ENCODE assay signal across 11 cellular contexts in genomic region chr19:38281820-38282566, GRCh38. TPM values are rescaled to one million over a fixed set of nuclear protein-coding genes. Genes with fewer than 3 reads are reported as not detected.
DNase-seq lines count a peak whose midpoint lies in the region; ATAC-seq and TF ChIP-seq lines count a peak whose summit lies in the region.
"Had no signal": no experiment of that assay in that cellular context is flagged by ENCODE, and none has a peak within 500 bp of the region (broad histone marks: within the 10 kb centered on the region; RNA-seq: fewer than 3 reads in every experiment).

No MANE protein-coding gene starts in this region.

- no peak overlapping the region for H3K9ac ChIP-seq in HCT116 (ENCODE audit: low read length)

- no peak for TF ChIP-seq CTCF in HCT116 (IDR thresholded peaks at IDR 0.05 in 2 of 3, conservative IDR thresholded peaks at IDR 0.05 in 1 of 3; ENCODE audit: borderline replicate concordance in 1 of 3, insufficient read depth in 1 of 3, low read depth in 2 of 3, low read length in 2 of 3)

- H4K20me1 ChIP-seq in HCT116 (ENCODE audit: insufficient read depth), result peaks cover 15% of the 10 kb centered on the region; the same call in 1 of the 2 replicates

- TF ChIP-seq POLR2A in HCT116 (IDR thresholded peaks at IDR 0.05; ENCODE audit: borderline replicate concordance, extremely low read depth, insufficient read depth, insufficient read length), result no peak

- no peak overlapping the region for H3K27ac ChIP-seq in HCT116 (ENCODE audit: low read depth, low read length)
- H3K27ac ChIP-seq in naive thymus-derived CD4-positive, alpha-beta T cell (ENCODE audit: low read depth, low read length), result no peak overlapping the region
- H3K27ac ChIP-seq: WERI-Rb-1 had no signal

- no peaks in the 10 kb centered on the region for H3K9me2 ChIP-seq in HCT116 (ENCODE audit: insufficient read depth)

- H3K4me1 ChIP-seq in HCT116 (ENCODE audit: control insufficient read depth in 1 of 2, insufficient read depth in 2 of 2, low read length in 2 of 2), result peaks cover 4 to 20% of the 10 kb centered on the region in 2 experiments; a peak in 3 of 4 replicates
- H3K4me1 ChIP-seq in naive thymus-derived CD4-positive, alpha-beta T cell (ENCODE audit: control insufficient read depth in 2 of 2, insufficient read depth in 2 of 2, low read length in 2 of 2), result no peaks in the 10 kb centered on the region

- no peaks in the 10 kb centered on the region for H3K36me3 Mint-ChIP-seq in T-helper 17 cell (ENCODE audit: low read depth)
- peaks cover 0 to 15% (median 3%) of the 10 kb centered on the region in 5 donors for H3K36me3 Mint-ChIP-seq in naive thymus-derived CD4-positive, alpha-beta T cell

- no peaks in the 10 kb centered on the region for H3K9me3 Mint-ChIP-seq in naive thymus-derived CD4-positive, alpha-beta T cell

- peaks cover 8% of the 10 kb centered on the region for H3K4me1 Mint-ChIP-seq in T-helper 17 cell
- H3K4me1 Mint-ChIP-seq in naive thymus-derived CD4-positive, alpha-beta T cell, result peaks cover 7 to 24% (median 12%) of the 10 kb centered on the region in 7 donors

- H3K9me3 ChIP-seq in HCT116 (ENCODE audit: control insufficient read depth in 1 of 2, insufficient read depth in 1 of 2, low read depth in 1 of 2, low read length in 2 of 2) (no peaks in the 10 kb centered on the region), T-helper 17 cell (ENCODE audit: control insufficient read depth, low read length, poor library complexity, severe bottlenecking) (no peaks in the 10 kb centered on the region)
- H3K9me3 ChIP-seq in naive thymus-derived CD4-positive, alpha-beta T cell (ENCODE audit: control insufficient read depth in 2 of 3, low read length in 3 of 3), result no peaks in the 10 kb centered on the region

- H3K36me3 ChIP-seq in HCT116 (ENCODE audit: control insufficient read depth in 1 of 2, insufficient read depth in 2 of 2, low read length in 2 of 2), result peaks cover 26 to 41% of the 10 kb centered on the region in 2 experiments; a peak in 3 of 4 replicates
- H3K36me3 ChIP-seq in naive thymus-derived CD4-positive, alpha-beta T cell (ENCODE audit: control insufficient read depth in 2 of 3, insufficient read depth in 3 of 3, low read length in 3 of 3), result peaks cover 0 to 6% (median 0%) of the 10 kb centered on the region in 3 experiments
- H3K36me3 ChIP-seq: WERI-Rb-1 had no signal

- no peak overlapping the region for H3K4me2 ChIP-seq in HCT116 (ENCODE audit: low read length)

- no peak overlapping the region for H2AFZ ChIP-seq in HCT116 (ENCODE audit: low read depth, low read length, poor library complexity, severe bottlenecking)

- no peak for ATAC-seq in HCT116
- peak; percentile 80 for ATAC-seq in T-helper 17 cell
- peak; percentile 82 for ATAC-seq in naive thymus-derived CD4-positive, alpha-beta T cell

- H3K27ac Mint-ChIP-seq in T-helper 17 cell, result peak overlapping the region; percentile 89
- H3K27ac Mint-ChIP-seq in naive thymus-derived CD4-positive, alpha-beta T cell, result peak overlapping the region in 7 of 9 donors; percentile 1 to 86 (median 68)

- RAD21 ChIA-PET in HCT116 (lab: Charles Lee; ENCODE audit: low non-redundant PET in 1 of 2, low total read pairs in 2 of 2, uncharacterized antibody in 2 of 2, unreplicated experiment in 2 of 2), result no interaction called here

- peaks cover 86% of the 10 kb centered on the region for H3K79me2 ChIP-seq in HCT116 (ENCODE audit: insufficient read depth, low read length)

- TF ChIP-seq RAD21 in HCT116 (IDR thresholded peaks at IDR 0.05; ENCODE audit: low read depth), result no peak

- BruUV-seq in HCT116 (replicated peaks; lab: Mats Ljungman, UMichigan), result no TSS peak

- CTCF ChIA-PET in HCT116 (lab: Charles Lee), result no interaction called here
- CTCF ChIA-PET in naive thymus-derived CD4-positive, alpha-beta T cell (lab: Charles Lee), result interaction anchor here (0.6 to 1.5 kb wide), 2 partner anchors 38 to 92 kb away, joined by 3 to 4 read pairs; partner anchors contain the start of gene PSMD8

- no peak overlapping the region for H3K4me3 ChIP-seq in HCT116 (replicated peaks in 1 of 2; ENCODE audit: low read depth in 1 of 2, low read length in 2 of 2)
- H3K4me3 ChIP-seq in naive thymus-derived CD4-positive, alpha-beta T cell (ENCODE audit: low read length), result no peak overlapping the region

- H3K4me3 Mint-ChIP-seq in T-helper 17 cell, result no peak overlapping the region
- peak overlapping the region in 2 of 10 donors; percentile 18 to 37 for H3K4me3 Mint-ChIP-seq in naive thymus-derived CD4-positive, alpha-beta T cell

- no peaks in the 10 kb centered on the region for H3K27me3 Mint-ChIP-seq in T-helper 17 cell
- H3K27me3 Mint-ChIP-seq in naive thymus-derived CD4-positive, alpha-beta T cell, result no peaks in the 10 kb centered on the region

- DNase-seq in HCT116 (ENCODE audit: low read depth, low spot score), result no peak
- no peak for DNase-seq in T-helper 17 cell
- peak in 1 of 9 donors; percentile 13 for DNase-seq in naive thymus-derived CD4-positive, alpha-beta T cell
- DNase-seq in C1 segment of cervical spinal cord (lab: John Stamatoyannopoulos, UW), result no peak
- DNase-seq in NCI-H748 treated with DMSO at 0.1 percent for 48 hours (lab: John Stamatoyannopoulos, UW), result no peak
- DNase-seq: activated naive CD4-positive, alpha-beta T cell treated with anti-CD3 and anti-CD28 coated beads, Interleukin-2, amount 50 U/mL, for 16 hours; HCEC 1CT; NCI-H2227 treated with DMSO at 0.1 percent for 48 hours; RPMI8226; WERI-Rb-1 had no signal

- POLR2A ChIA-PET in HCT116 (lab: Charles Lee), result no interaction called here
- POLR2A ChIA-PET in naive thymus-derived CD4-positive, alpha-beta T cell (lab: Charles Lee), result no interaction called here

- intact Hi-C loops in HCT116 (cut with micrococcal nuclease), result no loop called here
- intact Hi-C loops in naive thymus-derived CD4-positive, alpha-beta T cell (cut with micrococcal nuclease), result no loop called here

- no peaks in the 10 kb centered on the region for H3K27me3 ChIP-seq in HCT116 (ENCODE audit: insufficient read depth, low read length)
- H3K27me3 ChIP-seq in naive thymus-derived CD4-positive, alpha-beta T cell (ENCODE audit: control insufficient read depth in 2 of 2, insufficient read depth in 2 of 2, low read length in 2 of 2), result no peaks in the 10 kb centered on the region

TF ChIP-seq in HCT116, 20 proteins besides CTCF, POLR2A, EP300 and RAD21:
- TF ChIP-seq SRF (IDR thresholded peaks at IDR 0.05; ENCODE audit: low read depth), result peak; percentile 36; the same call in 1 of the 2 replicates
- TF ChIP-seq TCF7L2 (IDR thresholded peaks at IDR 0.05; ENCODE audit: borderline replicate concordance, extremely low read depth, insufficient read depth, insufficient read length), result no peak
TF ChIP-seq in HCT116: peak in this region for 1.

RNA-seq across cellular contexts. Expression of gene SPINT2, which starts 17.6 kb away (rescaled TPM):
- total RNA-seq in HCT116 (2021; ENCODE audit: unreplicated experiment), result 500 TPM
- polyA plus RNA-seq in HCT116 (2012), result 492 and 532 TPM in 2 replicates
- 10 to 100 TPM; 32.2 to 49.1 TPM for total RNA-seq in T-helper 17 cell
- 10 to 100 TPM; 35.5 to 56.9 (median 38.7) TPM for total RNA-seq in naive thymus-derived CD4-positive, alpha-beta T cell
- polyA plus RNA-seq in naive thymus-derived CD4-positive, alpha-beta T cell, result 100 to 1,000 TPM; 120 to 139 TPM

RNA-seq across cellular contexts. Expression of gene C19orf33, which starts 22.1 kb away (rescaled TPM):
- total RNA-seq in HCT116 (2021; ENCODE audit: unreplicated experiment), result 135 TPM
- 383 and 389 TPM in 2 replicates for polyA plus RNA-seq in HCT116 (2012)
- 10 to 100 TPM in 1 of 2 donors, under 1 TPM in 1; 0.94 to 11.8 TPM for total RNA-seq in T-helper 17 cell
- total RNA-seq in naive thymus-derived CD4-positive, alpha-beta T cell, result under 1 TPM in 1 of 5 experiments, not detected in 4; 0.88 TPM
- polyA plus RNA-seq in naive thymus-derived CD4-positive, alpha-beta T cell, result 1 to 10 TPM in 1 of 2 donors, not detected in 1; 1.5 TPM
- total RNA-seq: skeletal muscle tissue had no signal

RNA-seq across cellular contexts. Expression of gene PPP1R14A, which starts 25.8 kb away (rescaled TPM):
- total RNA-seq in HCT116 (2021; ENCODE audit: unreplicated experiment), result 0.84 TPM
- not detected in 2 replicates for polyA plus RNA-seq in HCT116 (2012)
- total RNA-seq in T-helper 17 cell, result 1 to 10 TPM in 1 of 2 donors, under 1 TPM in 1; 0.90 to 6.7 TPM
- total RNA-seq in naive thymus-derived CD4-positive, alpha-beta T cell, result 10 to 100 TPM in 1 of 5 experiments, 1 to 10 TPM in 1, under 1 TPM in 1, not detected in 2; 0.53 to 61.2 (median 2.1) TPM
- not detected for polyA plus RNA-seq in naive thymus-derived CD4-positive, alpha-beta T cell

RNA-seq across cellular contexts. Expression of gene YIF1B, which starts 33.8 kb away (rescaled TPM):
- total RNA-seq in HCT116 (2021; ENCODE audit: unreplicated experiment) (67.5 TPM), T-helper 17 cell (10 to 100 TPM; 31.1 to 39.4 TPM)
- polyA plus RNA-seq in HCT116 (2012), result 109 and 112 TPM in 2 replicates
- total RNA-seq in naive thymus-derived CD4-positive, alpha-beta T cell, result 10 to 100 TPM; 26.1 to 84.7 (median 38.0) TPM
- polyA plus RNA-seq in naive thymus-derived CD4-positive, alpha-beta T cell, result 10 to 100 TPM; 45.1 to 47.1 TPM

RNA-seq across cellular contexts. Expression of gene KCNK6, which starts 37.7 kb away (rescaled TPM):
- total RNA-seq in HCT116 (2021; ENCODE audit: unreplicated experiment) (11.0 TPM), T-helper 17 cell (10 to 100 TPM in 1 of 2 donors, 1 to 10 TPM in 1; 6.5 to 10.8 TPM)
- 11.4 and 12.1 TPM in 2 replicates for polyA plus RNA-seq in HCT116 (2012)
- 10 to 100 TPM in 3 of 5 experiments, 1 to 10 TPM in 2; 5.7 to 19.9 (median 10.1) TPM for total RNA-seq in naive thymus-derived CD4-positive, alpha-beta T cell
- polyA plus RNA-seq in naive thymus-derived CD4-positive, alpha-beta T cell, result 1 to 10 TPM; 1.8 to 3.7 TPM

Comparison
In these comparisons a context has a peak if more than half of its experiments do, and no peak if none do; other contexts are left out.
1. RNA of gene C19orf33, which starts 22.1 kb away (total RNA-seq): 135 TPM in HCT116 (single experiment); 0.94 to 11.8 TPM in T-helper 17 cell and 0.88 TPM in naive thymus-derived CD4-positive, alpha-beta T cell; every median in the first group is over 10 times any median in the second.